In the genomic region with DNA sequence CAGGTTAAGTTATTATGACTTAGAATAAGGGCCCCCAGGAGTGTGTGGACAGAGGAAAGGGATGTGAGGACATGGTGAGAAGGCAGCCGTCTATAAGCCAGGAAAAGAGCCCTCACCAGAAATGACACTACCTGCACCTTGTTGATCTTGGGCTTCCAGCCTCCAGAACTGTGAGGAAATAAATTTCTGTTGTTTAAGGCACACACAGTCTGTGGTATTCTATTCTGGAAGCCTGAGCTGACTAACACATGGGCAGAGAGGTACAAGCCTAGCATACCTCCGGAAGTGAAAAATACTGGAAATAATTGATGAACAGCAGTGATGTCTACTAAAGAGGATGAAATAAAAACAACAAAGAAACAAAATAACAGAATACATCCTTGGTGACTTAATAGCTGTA, we compare ENCODE assay signal across 30 cellular contexts. TPM values are rescaled to one million over a fixed set of nuclear protein-coding genes. Genes with fewer than 3 reads are reported as not detected.
"Had no signal": no experiment of that assay in that cellular context is flagged by ENCODE, and none has a peak within 500 bp of the region (broad histone marks: within the 10 kb centered on the region; RNA-seq: fewer than 3 reads in every experiment).

No MANE protein-coding gene starts in this region.

- H3K9me3 ChIP-seq: ascending aorta, MG63, SJCRH30 had no signal

- DNase-seq: activated B cell treated with CpG ODN at 0.5 μM for 24 hours; activated CD4-positive, alpha-beta memory T cell treated with anti-CD3 and anti-CD28 coated beads for 36 hours; activated CD4-positive, alpha-beta T cell treated with anti-CD3 and anti-CD28 coated beads for 4 hours; activated CD4-positive, alpha-beta T cell treated with anti-CD3 and anti-CD28 coated beads, Interleukin-2, amount 50 U/mL, for 1 hour; activated CD4-positive, CD25-positive, alpha-beta regulatory T cell treated with anti-CD3 and anti-CD28 coated beads, Interleukin-2, amount 50 U/mL, for 72 hours; activated effector memory CD4-positive, alpha-beta T cell treated with anti-CD3 and anti-CD28 coated beads, Interleukin-2, amount 50 U/mL, for 16 hours; activated naive CD4-positive, alpha-beta T cell; activated naive CD4-positive, alpha-beta T cell treated with anti-CD3 and anti-CD28 coated beads, Interleukin-2, amount 50 U/mL, for 16 hours; activated naive CD8-positive, alpha-beta T cell treated with anti-CD3 and anti-CD28 coated beads for 36 hours; activated T-cell treated with anti-CD3 and anti-CD28 coated beads, Interleukin-2, amount 50 U/mL, for 1 hour; activated T-cell treated with anti-CD3 and anti-CD28 coated beads, Interleukin-2, amount 50 U/mL, for 72 hours; amygdala; Karpas-422; KBM-7; MG63; NCI-H1048; NCI-H1105 treated with DMSO at 0.1 percent for 48 hours; NCI-H1436; NCI-H1694; NCI-H1930; NCI-H345; NCI-H524 treated with DMSO at 0.1 percent for 48 hours; SHP77; SJCRH30; T-helper 17 cell had no signal

- H3K4me1 ChIP-seq: ascending aorta, SJCRH30 had no signal

- H3K27me3 ChIP-seq: ascending aorta, cardiac muscle cell, MG63 had no signal

- H3K4me3 ChIP-seq: ascending aorta, cardiac muscle cell, MG63, SJCRH30, SK-N-MC had no signal

- H3K27ac ChIP-seq: ascending aorta, cardiac muscle cell, SJCRH30, SK-N-MC, VCaP had no signal

- H3K36me3 ChIP-seq: ascending aorta, cardiac muscle cell, MG63, SJCRH30 had no signal

RNA-seq across cellular contexts. Expression of a gene that starts 46.1 kb away (rescaled TPM):
- total RNA-seq: activated B cell treated with CpG ODN at 0.5 μM for 24 hours, OCI-LY7 had no signal
